In the genomic region with DNA sequence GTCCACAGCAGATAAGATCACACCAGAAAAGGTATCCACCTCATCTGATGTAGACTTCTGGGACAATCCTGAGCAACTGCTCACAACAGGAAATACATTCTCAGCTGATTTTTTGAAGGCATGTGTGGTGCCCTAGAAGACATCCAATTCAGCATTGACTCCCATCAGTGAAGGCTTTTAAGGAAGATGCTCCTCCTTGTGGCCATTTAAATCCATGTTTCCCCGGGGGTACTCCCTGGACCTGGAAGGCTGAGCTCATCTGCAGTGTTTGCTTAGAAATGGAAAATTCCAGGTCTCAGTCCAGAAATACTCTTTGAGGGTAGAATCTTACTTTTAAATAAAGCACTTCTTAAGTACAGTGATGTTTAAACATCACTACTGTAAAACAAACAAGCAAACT, we compare ENCODE assay signal across 1 cellular context.
TF ChIP-seq lines count a peak whose summit lies in the region.

No MANE protein-coding gene starts in this region.

TF ChIP-seq in GM23338, 12 proteins besides CTCF, POLR2A, EP300 and RAD21 (continued from another document):
- peak; percentile 47; the same call in 1 of the 2 replicates for TF ChIP-seq ZNF462 (CRISPR knock-in tag; IDR thresholded peaks at IDR 0.05)
- TF ChIP-seq CREB1 (CRISPR knock-in tag; IDR thresholded peaks at IDR 0.05; ENCODE audit: low read depth): no peak
